In the genomic region with DNA sequence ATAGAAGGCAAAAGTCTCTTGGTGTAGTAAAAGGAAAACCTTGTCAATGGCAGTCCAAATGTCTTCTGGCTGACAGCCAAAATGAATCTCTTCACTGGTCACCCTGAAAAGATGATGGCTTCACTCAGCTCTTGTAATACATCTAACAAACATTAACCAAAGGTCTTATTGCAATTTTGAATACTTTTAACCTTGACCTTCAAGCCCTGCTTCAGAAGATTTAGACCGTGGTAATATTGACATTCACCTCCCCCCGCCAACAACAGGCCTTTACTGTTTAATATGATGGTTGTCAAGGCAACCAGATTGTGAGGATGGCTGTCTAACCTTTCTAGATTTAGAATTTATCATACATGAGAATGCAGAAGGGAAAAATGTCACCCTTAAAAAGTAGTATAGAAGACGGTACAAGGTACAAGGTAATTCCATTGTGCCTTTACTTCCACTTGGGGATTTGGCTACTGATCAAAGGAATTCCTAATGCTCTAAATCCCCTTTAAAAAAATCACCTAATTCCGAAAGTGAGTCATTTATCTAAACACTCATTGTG, we compare ENCODE assay signal across 1 cellular context.
A peak's percentile ranks its signal among the peaks of the same experiment; 100 is the strongest.
TF ChIP-seq lines count a peak whose summit lies in the region.

No MANE protein-coding gene starts in this region.

TF ChIP-seq in HepG2, 621 proteins besides CTCF, POLR2A, EP300 and RAD21 (continued from another document and continues in another):
- TF ChIP-seq, protein P1, sequence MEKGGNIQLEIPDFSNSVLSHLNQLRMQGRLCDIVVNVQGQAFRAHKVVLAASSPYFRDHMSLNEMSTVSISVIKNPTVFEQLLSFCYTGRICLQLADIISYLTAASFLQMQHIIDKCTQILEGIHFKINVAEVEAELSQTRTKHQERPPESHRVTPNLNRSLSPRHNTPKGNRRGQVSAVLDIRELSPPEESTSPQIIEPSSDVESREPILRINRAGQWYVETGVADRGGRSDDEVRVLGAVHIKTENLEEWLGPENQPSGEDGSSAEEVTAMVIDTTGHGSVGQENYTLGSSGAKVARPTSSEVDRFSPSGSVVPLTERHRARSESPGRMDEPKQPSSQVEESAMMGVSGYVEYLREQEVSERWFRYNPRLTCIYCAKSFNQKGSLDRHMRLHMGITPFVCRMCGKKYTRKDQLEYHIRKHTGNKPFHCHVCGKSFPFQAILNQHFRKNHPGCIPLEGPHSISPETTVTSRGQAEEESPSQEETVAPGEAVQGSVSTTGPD (CRISPR knock-in tag; IDR thresholded peaks at IDR 0.05) = no peak
- TF ChIP-seq, protein P2, sequence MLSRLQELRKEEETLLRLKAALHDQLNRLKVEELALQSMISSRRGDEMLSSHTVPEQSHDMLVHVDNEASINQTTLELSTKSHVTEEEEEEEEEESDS (CRISPR knock-in tag; IDR thresholded peaks at IDR 0.05; ENCODE audit: borderline replicate concordance) = no peak
- TF ChIP-seq, protein P3, sequence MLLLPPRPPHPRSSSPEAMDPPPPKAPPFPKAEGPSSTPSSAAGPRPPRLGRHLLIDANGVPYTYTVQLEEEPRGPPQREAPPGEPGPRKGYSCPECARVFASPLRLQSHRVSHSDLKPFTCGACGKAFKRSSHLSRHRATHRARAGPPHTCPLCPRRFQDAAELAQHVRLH (CRISPR knock-in tag; IDR thresholded peaks at IDR 0.05; ENCODE audit: borderline replicate concordance, low read depth) = no peak; the same call in 1 of the 2 replicates
- TF ChIP-seq, protein P4, sequence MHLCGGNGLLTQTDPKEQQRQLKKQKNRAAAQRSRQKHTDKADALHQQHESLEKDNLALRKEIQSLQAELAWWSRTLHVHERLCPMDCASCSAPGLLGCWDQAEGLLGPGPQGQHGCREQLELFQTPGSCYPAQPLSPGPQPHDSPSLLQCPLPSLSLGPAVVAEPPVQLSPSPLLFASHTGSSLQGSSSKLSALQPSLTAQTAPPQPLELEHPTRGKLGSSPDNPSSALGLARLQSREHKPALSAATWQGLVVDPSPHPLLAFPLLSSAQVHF (CRISPR knock-in tag; IDR thresholded peaks at IDR 0.05) = no peak
- TF ChIP-seq, protein P5, sequence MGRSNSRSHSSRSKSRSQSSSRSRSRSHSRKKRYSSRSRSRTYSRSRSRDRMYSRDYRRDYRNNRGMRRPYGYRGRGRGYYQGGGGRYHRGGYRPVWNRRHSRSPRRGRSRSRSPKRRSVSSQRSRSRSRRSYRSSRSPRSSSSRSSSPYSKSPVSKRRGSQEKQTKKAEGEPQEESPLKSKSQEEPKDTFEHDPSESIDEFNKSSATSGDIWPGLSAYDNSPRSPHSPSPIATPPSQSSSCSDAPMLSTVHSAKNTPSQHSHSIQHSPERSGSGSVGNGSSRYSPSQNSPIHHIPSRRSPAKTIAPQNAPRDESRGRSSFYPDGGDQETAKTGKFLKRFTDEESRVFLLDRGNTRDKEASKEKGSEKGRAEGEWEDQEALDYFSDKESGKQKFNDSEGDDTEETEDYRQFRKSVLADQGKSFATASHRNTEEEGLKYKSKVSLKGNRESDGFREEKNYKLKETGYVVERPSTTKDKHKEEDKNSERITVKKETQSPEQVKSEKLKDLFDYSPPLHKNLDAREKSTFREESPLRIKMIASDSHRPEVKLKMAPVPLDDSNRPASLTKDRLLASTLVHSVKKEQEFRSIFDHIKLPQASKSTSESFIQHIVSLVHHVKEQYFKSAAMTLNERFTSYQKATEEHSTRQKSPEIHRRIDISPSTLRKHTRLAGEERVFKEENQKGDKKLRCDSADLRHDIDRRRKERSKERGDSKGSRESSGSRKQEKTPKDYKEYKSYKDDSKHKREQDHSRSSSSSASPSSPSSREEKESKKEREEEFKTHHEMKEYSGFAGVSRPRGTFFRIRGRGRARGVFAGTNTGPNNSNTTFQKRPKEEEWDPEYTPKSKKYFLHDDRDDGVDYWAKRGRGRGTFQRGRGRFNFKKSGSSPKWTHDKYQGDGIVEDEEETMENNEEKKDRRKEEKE (IDR thresholded peaks at IDR 0.05) = no peak
- TF ChIP-seq NFE2 (CRISPR knock-in tag; IDR thresholded peaks at IDR 0.05) (no peak), ZNF709 (CRISPR knock-in tag; IDR thresholded peaks at IDR 0.05) (no peak), ZMYM2 (CRISPR knock-in tag; IDR thresholded peaks at IDR 0.05) (no peak), POLR2G (IDR thresholded peaks at IDR 0.05; ENCODE audit: low read depth, low read length) (no peak), CAMTA2 (CRISPR knock-in tag; IDR thresholded peaks at IDR 0.05; ENCODE audit: borderline replicate concordance) (no peak), MEIS1 (CRISPR knock-in tag; IDR thresholded peaks at IDR 0.05; ENCODE audit: borderline replicate concordance) (no peak), PHB2 (IDR thresholded peaks at IDR 0.05; ENCODE audit: partially characterized antibody) (no peak), KDM2A (CRISPR knock-in tag; IDR thresholded peaks at IDR 0.05; ENCODE audit: borderline replicate concordance, low read depth) (no peak), YY1 (IDR thresholded peaks at IDR 0.05; ENCODE audit: insufficient read depth, insufficient replicate concordance, low read depth, low read length) (no peak), NKX3-1 (CRISPR knock-in tag; IDR thresholded peaks at IDR 0.05) (no peak), HMG20B (CRISPR knock-in tag; conservative IDR thresholded peaks at IDR 0.05) (peak; percentile 90), KDM1A (CRISPR knock-in tag; IDR thresholded peaks at IDR 0.05) (peak; percentile 55; the same call in 1 of the 2 replicates), CEBPG (CRISPR knock-in tag; IDR thresholded peaks at IDR 0.05) (peak; percentile 73), YEATS2 (CRISPR knock-in tag; IDR thresholded peaks at IDR 0.05; ENCODE audit: borderline replicate concordance) (no peak), SP1 (IDR thresholded peaks at IDR 0.05) (no peak), SP1 (CRISPR knock-in tag; IDR thresholded peaks at IDR 0.05) (no peak), ZNF644 (CRISPR knock-in tag; IDR thresholded peaks at IDR 0.05; ENCODE audit: low read depth) (no peak), ZNF891 (CRISPR knock-in tag; IDR thresholded peaks at IDR 0.05) (no peak), ZMYM4 (CRISPR knock-in tag; IDR thresholded peaks at IDR 0.05) (peak; percentile 62; the same call in 1 of the 2 replicates), ZNF34 (CRISPR knock-in tag; IDR thresholded peaks at IDR 0.05; ENCODE audit: borderline replicate concordance) (no peak), FOXA3 (CRISPR knock-in tag; IDR thresholded peaks at IDR 0.05) (peak; percentile 95), ZFAT (CRISPR knock-in tag; conservative IDR thresholded peaks at IDR 0.05) (no peak), NCOA1 (CRISPR knock-in tag; IDR thresholded peaks at IDR 0.05) (no peak), SAP130 (CRISPR knock-in tag; IDR thresholded peaks at IDR 0.05; ENCODE audit: low read depth) (peak; percentile 82), ZNF333 (CRISPR knock-in tag; IDR thresholded peaks at IDR 0.05; ENCODE audit: borderline replicate concordance) (no peak), ZNF263 (CRISPR knock-in tag; IDR thresholded peaks at IDR 0.05) (no peak), JUN (CRISPR knock-in tag; IDR thresholded peaks at IDR 0.05) (0 out of 2 replicates have a peak, but pooled peaks have one; percentile 42), SNAI1 (CRISPR knock-in tag; IDR thresholded peaks at IDR 0.05; ENCODE audit: borderline replicate concordance) (no peak), ZNF564 (CRISPR knock-in tag; IDR thresholded peaks at IDR 0.05) (no peak)
- TF ChIP-seq, protein P6, sequence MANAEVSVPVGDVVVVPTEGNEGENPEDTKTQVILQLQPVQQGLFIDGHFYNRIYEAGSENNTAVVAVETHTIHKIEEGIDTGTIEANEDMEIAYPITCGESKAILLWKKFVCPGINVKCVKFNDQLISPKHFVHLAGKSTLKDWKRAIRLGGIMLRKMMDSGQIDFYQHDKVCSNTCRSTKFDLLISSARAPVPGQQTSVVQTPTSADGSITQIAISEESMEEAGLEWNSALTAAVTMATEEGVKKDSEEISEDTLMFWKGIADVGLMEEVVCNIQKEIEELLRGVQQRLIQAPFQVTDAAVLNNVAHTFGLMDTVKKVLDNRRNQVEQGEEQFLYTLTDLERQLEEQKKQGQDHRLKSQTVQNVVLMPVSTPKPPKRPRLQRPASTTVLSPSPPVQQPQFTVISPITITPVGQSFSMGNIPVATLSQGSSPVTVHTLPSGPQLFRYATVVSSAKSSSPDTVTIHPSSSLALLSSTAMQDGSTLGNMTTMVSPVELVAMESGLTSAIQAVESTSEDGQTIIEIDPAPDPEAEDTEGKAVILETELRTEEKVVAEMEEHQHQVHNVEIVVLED (CRISPR knock-in tag; IDR thresholded peaks at IDR 0.05; ENCODE audit: borderline replicate concordance) = no peak
- TF ChIP-seq, protein P7, sequence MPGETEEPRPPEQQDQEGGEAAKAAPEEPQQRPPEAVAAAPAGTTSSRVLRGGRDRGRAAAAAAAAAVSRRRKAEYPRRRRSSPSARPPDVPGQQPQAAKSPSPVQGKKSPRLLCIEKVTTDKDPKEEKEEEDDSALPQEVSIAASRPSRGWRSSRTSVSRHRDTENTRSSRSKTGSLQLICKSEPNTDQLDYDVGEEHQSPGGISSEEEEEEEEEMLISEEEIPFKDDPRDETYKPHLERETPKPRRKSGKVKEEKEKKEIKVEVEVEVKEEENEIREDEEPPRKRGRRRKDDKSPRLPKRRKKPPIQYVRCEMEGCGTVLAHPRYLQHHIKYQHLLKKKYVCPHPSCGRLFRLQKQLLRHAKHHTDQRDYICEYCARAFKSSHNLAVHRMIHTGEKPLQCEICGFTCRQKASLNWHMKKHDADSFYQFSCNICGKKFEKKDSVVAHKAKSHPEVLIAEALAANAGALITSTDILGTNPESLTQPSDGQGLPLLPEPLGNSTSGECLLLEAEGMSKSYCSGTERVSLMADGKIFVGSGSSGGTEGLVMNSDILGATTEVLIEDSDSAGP (CRISPR knock-in tag; IDR thresholded peaks at IDR 0.05; ENCODE audit: borderline replicate concordance) = no peak
- TF ChIP-seq, protein P8, sequence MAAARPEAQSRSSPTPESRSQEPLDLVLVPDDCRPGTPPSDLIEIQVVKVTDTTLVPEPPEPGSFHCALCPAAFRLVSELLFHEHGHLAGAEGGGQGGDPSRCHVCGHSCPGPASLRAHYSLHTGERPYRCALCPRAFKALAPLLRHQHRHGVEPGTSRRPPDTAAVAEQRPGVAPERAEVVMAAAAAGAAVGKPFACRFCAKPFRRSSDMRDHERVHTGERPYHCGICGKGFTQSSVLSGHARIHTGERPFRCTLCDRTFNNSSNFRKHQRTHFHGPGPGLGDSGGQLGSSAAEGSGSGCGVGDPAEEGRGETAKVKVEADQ (CRISPR knock-in tag; IDR thresholded peaks at IDR 0.05; ENCODE audit: borderline replicate concordance) = 0 out of 2 replicates have a peak, but pooled peaks have one; percentile 35
- TF ChIP-seq, protein P9, sequence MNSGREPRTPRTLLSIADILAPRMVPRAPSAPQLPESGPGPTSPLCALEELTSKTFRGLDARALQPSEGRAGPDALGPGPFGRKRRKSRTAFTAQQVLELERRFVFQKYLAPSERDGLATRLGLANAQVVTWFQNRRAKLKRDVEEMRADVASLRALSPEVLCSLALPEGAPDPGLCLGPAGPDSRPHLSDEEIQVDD (CRISPR knock-in tag; IDR thresholded peaks at IDR 0.05; ENCODE audit: borderline replicate concordance) = no peak
- TF ChIP-seq, protein P10, sequence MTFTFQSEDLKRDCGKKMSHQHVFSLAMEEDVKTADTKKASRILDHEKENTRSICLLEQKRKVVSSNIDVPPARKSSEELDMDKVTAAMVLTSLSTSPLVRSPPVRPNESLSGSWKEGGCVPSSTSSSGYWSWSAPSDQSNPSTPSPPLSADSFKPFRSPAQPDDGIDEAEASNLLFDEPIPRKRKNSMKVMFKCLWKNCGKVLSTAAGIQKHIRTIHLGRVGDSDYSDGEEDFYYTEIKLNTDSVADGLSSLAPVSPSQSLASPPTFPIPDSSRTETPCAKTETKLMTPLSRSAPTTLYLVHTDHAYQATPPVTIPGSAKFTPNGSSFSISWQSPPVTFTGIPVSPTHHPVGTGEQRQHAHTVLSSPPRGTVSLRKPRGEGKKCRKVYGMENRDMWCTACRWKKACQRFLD (CRISPR knock-in tag; IDR thresholded peaks at IDR 0.05; ENCODE audit: borderline replicate concordance) = no peak
- TF ChIP-seq, protein P11, sequence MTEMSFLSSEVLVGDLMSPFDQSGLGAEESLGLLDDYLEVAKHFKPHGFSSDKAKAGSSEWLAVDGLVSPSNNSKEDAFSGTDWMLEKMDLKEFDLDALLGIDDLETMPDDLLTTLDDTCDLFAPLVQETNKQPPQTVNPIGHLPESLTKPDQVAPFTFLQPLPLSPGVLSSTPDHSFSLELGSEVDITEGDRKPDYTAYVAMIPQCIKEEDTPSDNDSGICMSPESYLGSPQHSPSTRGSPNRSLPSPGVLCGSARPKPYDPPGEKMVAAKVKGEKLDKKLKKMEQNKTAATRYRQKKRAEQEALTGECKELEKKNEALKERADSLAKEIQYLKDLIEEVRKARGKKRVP (CRISPR knock-in tag; IDR thresholded peaks at IDR 0.05) = no peak
- TF ChIP-seq, protein P12, sequence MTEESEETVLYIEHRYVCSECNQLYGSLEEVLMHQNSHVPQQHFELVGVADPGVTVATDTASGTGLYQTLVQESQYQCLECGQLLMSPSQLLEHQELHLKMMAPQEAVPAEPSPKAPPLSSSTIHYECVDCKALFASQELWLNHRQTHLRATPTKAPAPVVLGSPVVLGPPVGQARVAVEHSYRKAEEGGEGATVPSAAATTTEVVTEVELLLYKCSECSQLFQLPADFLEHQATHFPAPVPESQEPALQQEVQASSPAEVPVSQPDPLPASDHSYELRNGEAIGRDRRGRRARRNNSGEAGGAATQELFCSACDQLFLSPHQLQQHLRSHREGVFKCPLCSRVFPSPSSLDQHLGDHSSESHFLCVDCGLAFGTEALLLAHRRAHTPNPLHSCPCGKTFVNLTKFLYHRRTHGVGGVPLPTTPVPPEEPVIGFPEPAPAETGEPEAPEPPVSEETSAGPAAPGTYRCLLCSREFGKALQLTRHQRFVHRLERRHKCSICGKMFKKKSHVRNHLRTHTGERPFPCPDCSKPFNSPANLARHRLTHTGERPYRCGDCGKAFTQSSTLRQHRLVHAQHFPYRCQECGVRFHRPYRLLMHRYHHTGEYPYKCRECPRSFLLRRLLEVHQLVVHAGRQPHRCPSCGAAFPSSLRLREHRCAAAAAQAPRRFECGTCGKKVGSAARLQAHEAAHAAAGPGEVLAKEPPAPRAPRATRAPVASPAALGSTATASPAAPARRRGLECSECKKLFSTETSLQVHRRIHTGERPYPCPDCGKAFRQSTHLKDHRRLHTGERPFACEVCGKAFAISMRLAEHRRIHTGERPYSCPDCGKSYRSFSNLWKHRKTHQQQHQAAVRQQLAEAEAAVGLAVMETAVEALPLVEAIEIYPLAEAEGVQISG (CRISPR knock-in tag; IDR thresholded peaks at IDR 0.05) = no peak
- TF ChIP-seq, protein P13, sequence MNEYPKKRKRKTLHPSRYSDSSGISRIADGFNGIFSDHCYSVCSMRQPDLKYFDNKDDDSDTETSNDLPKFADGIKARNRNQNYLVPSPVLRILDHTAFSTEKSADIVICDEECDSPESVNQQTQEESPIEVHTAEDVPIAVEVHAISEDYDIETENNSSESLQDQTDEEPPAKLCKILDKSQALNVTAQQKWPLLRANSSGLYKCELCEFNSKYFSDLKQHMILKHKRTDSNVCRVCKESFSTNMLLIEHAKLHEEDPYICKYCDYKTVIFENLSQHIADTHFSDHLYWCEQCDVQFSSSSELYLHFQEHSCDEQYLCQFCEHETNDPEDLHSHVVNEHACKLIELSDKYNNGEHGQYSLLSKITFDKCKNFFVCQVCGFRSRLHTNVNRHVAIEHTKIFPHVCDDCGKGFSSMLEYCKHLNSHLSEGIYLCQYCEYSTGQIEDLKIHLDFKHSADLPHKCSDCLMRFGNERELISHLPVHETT (CRISPR knock-in tag; conservative IDR thresholded peaks at IDR 0.05) = no peak
- TF ChIP-seq, protein P14, sequence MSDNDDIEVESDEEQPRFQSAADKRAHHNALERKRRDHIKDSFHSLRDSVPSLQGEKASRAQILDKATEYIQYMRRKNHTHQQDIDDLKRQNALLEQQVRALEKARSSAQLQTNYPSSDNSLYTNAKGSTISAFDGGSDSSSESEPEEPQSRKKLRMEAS (IDR thresholded peaks at IDR 0.05) = no peak
